In genomic region chr2:154443919-154444318, GRCh38 we compare ENCODE assay signal across 7 cellular contexts.
"Had no signal": no experiment of that assay in that cellular context is flagged by ENCODE, and none has a peak within 500 bp of the region (broad histone marks: within the 10 kb centered on the region; RNA-seq: fewer than 3 reads in every experiment).

No MANE protein-coding gene starts in this region.

- H3K36me3 Mint-ChIP-seq: IgD-negative memory B cell had no signal

- FAIRE-seq: HTR-8/SVneo, K562 had no signal

- H3K27ac ChIP-seq: HL-60 had no signal

- H3K4me3 Mint-ChIP-seq: IgD-negative memory B cell had no signal

- H3K27ac Mint-ChIP-seq: IgD-negative memory B cell had no signal

- H3K4me3 ChIP-seq: K562 had no signal

- ATAC-seq: K562 had no signal

- H3K27me3 Mint-ChIP-seq: IgD-negative memory B cell had no signal

- DNase-seq: IMR-90, KBM-7, KG1 had no signal

- H3K4me1 Mint-ChIP-seq: IgD-negative memory B cell had no signal
